24 cellular contexts compared by ENCODE assay signal in genomic region chr14:101464984-101465794, GRCh38.
DNase-seq lines count a peak whose midpoint lies in the region; ATAC-seq, FAIRE-seq and TF ChIP-seq lines count a peak whose summit lies in the region.
"Had no signal": no experiment of that assay in that cellular context is flagged by ENCODE, and none has a peak within 500 bp of the region (broad histone marks: within the 10 kb centered on the region; RNA-seq: fewer than 3 reads in every experiment).

No MANE protein-coding gene starts in this region.

- CTCF ChIA-PET in A549 (lab: Yijun Ruan, JAX) = no interaction called here

- POLR2A ChIA-PET in A549 (lab: Yijun Ruan, JAX) = interaction anchor here (0.6 to 1.3 kb wide), 2 partner anchors 12 to 547 kb away, joined by 5 to 6 read pairs; no protein-coding TSS in a partner anchor

- ATAC-seq in A549 (peak in 1 of 2 experiments; percentile 9; a peak in 2 of 6 replicates), sciatic nerve (no peak), GM21390 (IDR thresholded peaks at IDR 0.05; ENCODE audit: unreplicated experiment) (no peak)
- no peak for ATAC-seq in activated T-helper 17 cell treated with anti-CD3 and anti-CD28 coated beads, Interleukin-2, amount 50 U/mL, for 72 hours (replicated peaks)
- ATAC-seq: HCT116 had no signal

- intact Hi-C loops in sciatic nerve (cut with DNase I) = no loop called here

- TF ChIP-seq POLR2A in A549 (IDR thresholded peaks at IDR 0.05; ENCODE audit: low read length) (no peak), Peyer's patch (IDR thresholded peaks at IDR 0.05) (no peak)

- no peaks in the 10 kb centered on the region for H3K27me3 ChIP-seq in Peyer's patch

- peaks cover 39% of the 10 kb centered on the region for H3K4me1 ChIP-seq in A549
- no peaks in the 10 kb centered on the region for H3K4me1 ChIP-seq in Peyer's patch

- no peak overlapping the region for H3K4me3 Mint-ChIP-seq in activated T-helper 17 cell treated with anti-CD3 and anti-CD28 coated beads, Interleukin-2, amount 50 U/mL, for 72 hours
- H3K4me3 Mint-ChIP-seq: CD4-positive, alpha-beta memory T cell had no signal

- H3K36me3 ChIP-seq in Peyer's patch = no peaks in the 10 kb centered on the region

- no peaks in the 10 kb centered on the region for H3K36me3 Mint-ChIP-seq in activated T-helper 17 cell treated with anti-CD3 and anti-CD28 coated beads, Interleukin-2, amount 50 U/mL, for 72 hours (ENCODE audit: low read depth)
- H3K36me3 Mint-ChIP-seq: CD4-positive, alpha-beta memory T cell had no signal

- no peak overlapping the region for H3K4me2 ChIP-seq in A549
- H3K4me2 ChIP-seq: KMS-11, PC-9 had no signal

- H3K27me3 Mint-ChIP-seq in activated T-helper 17 cell treated with anti-CD3 and anti-CD28 coated beads, Interleukin-2, amount 50 U/mL, for 72 hours = peaks cover 19% of the 10 kb centered on the region

- H3K9me3 ChIP-seq in A549 (no peaks in the 10 kb centered on the region), Peyer's patch (no peaks in the 10 kb centered on the region)

- no peaks in the 10 kb centered on the region for H3K4me1 Mint-ChIP-seq in activated T-helper 17 cell treated with anti-CD3 and anti-CD28 coated beads, Interleukin-2, amount 50 U/mL, for 72 hours

- H3K27ac Mint-ChIP-seq in activated T-helper 17 cell treated with anti-CD3 and anti-CD28 coated beads, Interleukin-2, amount 50 U/mL, for 72 hours = no peak overlapping the region
- H3K27ac Mint-ChIP-seq: CD4-positive, alpha-beta memory T cell had no signal

- H3K9me3 Mint-ChIP-seq in activated T-helper 17 cell treated with anti-CD3 and anti-CD28 coated beads, Interleukin-2, amount 50 U/mL, for 72 hours = no peaks in the 10 kb centered on the region

- TF ChIP-seq RAD21 in A549 (conservative IDR thresholded peaks at IDR 0.05 in 1 of 2, IDR thresholded peaks at IDR 0.05 in 1 of 2) = no peak

- TF ChIP-seq CTCF in A549 (IDR thresholded peaks at IDR 0.05) (no peak), Peyer's patch (IDR thresholded peaks at IDR 0.05) (no peak)

- H3K27ac ChIP-seq in A549 (peak overlapping the region in 1 of 2 experiments; percentile 76; a peak in 3 of 6 replicates), Peyer's patch (no peak overlapping the region)
- H3K27ac ChIP-seq: KMS-11, PC-9, RWPE1 had no signal

- FAIRE-seq in A549 (lab: Jason Lieb, UNC) = no peak
- FAIRE-seq: GM12892 had no signal

- WGBS in A549 (ENCODE audit: missing lambda C conversion rate) = 84% methylated on average over 13 of the region's 14 CpGs

- TF ChIP-seq EP300 in A549 (IDR thresholded peaks at IDR 0.05) = no peak

- DNase-seq in A549 (ENCODE audit: low read depth in 1 of 2, low spot score in 1 of 2) (no peak), Peyer's patch (peak in 2 of 3 donors; percentile 25 to 32), mesenteric fat pad (ENCODE audit: low spot score) (peak; percentile 77), sciatic nerve (ENCODE audit: low spot score) (peak; percentile 44), inferior parietal cortex (ENCODE audit: extremely low spot score) (no peak)
- DNase-seq: C1 segment of cervical spinal cord; CD4-positive, alpha-beta memory T cell; COR-L47; DMS 273 treated with DMSO at 0.1 percent for 48 hours; DMS79 treated with DMSO at 0.1 percent for 48 hours; GF-D8; IMR-90; MM.1S; NCI-H2029; NCI-H446 treated with DMSO at 0.1 percent for 48 hours; NCI-H526; PC-9; SHP77 treated with DMSO at 0.1 percent for 48 hours had no signal

- H3K4me3 ChIP-seq in A549 (no peak overlapping the region), Peyer's patch (no peak overlapping the region)
- H3K4me3 ChIP-seq: PC-9 had no signal

TF ChIP-seq in A549, 52 proteins besides CTCF, POLR2A, EP300 and RAD21:
- TF ChIP-seq E2F6 (IDR thresholded peaks at IDR 0.05; ENCODE audit: borderline replicate concordance, low read depth) (0 out of 2 replicates have a peak, but pooled peaks have one; percentile 14), HEYL (CRISPR knock-in tag; IDR thresholded peaks at IDR 0.05) (no peak)

Comparison
In these comparisons a context has a peak if more than half of its experiments do, and no peak if none do; other contexts are left out.
1. DNase-seq: peak in Peyer's patch (2 of 3), mesenteric fat pad (single experiment) and sciatic nerve (single experiment); none in A549 (0 of 2) and inferior parietal cortex (single experiment).